8 cellular contexts compared by ENCODE assay signal in genomic region chr10:114103286-114103685, GRCh38. TPM values are rescaled to one million over a fixed set of nuclear protein-coding genes. Genes with fewer than 3 reads are reported as not detected.
A peak's percentile ranks its signal among the peaks of the same experiment; 100 is the strongest.
DNase-seq lines count a peak whose midpoint lies in the region; ATAC-seq and TF ChIP-seq lines count a peak whose summit lies in the region.

No MANE protein-coding gene starts in this region.

- no peak overlapping the region for H3K27ac ChIP-seq in DOHH2 (ENCODE audit: low read depth, low read length)
- H3K27ac ChIP-seq in uterus: no peak overlapping the region

- H3K4me3 ChIP-seq in DOHH2 (ENCODE audit: low read length) (no peak overlapping the region), HAP-1 (no peak overlapping the region), uterus (no peak overlapping the region)

- H3K4me1 ChIP-seq in DOHH2 (ENCODE audit: control insufficient read depth, low read length) (peaks cover 27% of the 10 kb centered on the region), HAP-1 (0 out of 2 replicates have a peak, but pooled peaks cover 2% of the 10 kb centered on the region), uterus (peaks cover 0 to 4% of the 10 kb centered on the region in 2 donors)

- H3K36me3 ChIP-seq in DOHH2 (ENCODE audit: control insufficient read depth, low read length) (no peaks in the 10 kb centered on the region), HAP-1 (replicated peaks) (no peaks in the 10 kb centered on the region), uterus (no peaks in the 10 kb centered on the region)

- H3K27me3 ChIP-seq in DOHH2 (ENCODE audit: control insufficient read depth, low read length) (peaks cover 18% of the 10 kb centered on the region), HAP-1 (ENCODE audit: low read depth) (peaks cover 12% of the 10 kb centered on the region), uterus (no peaks in the 10 kb centered on the region)

- H3K9me2 ChIP-seq in DOHH2 (replicated peaks; ENCODE audit: control insufficient read depth, low read length): no peaks in the 10 kb centered on the region

- in situ Hi-C loops in HAP-1 (cut with MboI; ENCODE audit: low sequenced_read_pairs): loop anchor here (5.0 kb wide), 2 partner anchors 306 to 396 kb away; no protein-coding TSS in a partner anchor
- in situ Hi-C loops in T47D (cut with HindIII; ENCODE audit: low pct_unique_long_range_greater_than_20kb, low sequenced_read_pairs): no loop called here

- DNase-seq in HAP-1 (ENCODE audit: low spot score in 2 of 2): peak; percentile 35 to 71
- DNase-seq in NCI-H345 treated with DMSO at 0.1 percent for 48 hours (lab: John Stamatoyannopoulos, UW; ENCODE audit: unreplicated experiment): peak; percentile 18
- DNase-seq in T47D (ENCODE audit: low read depth in 1 of 2, low spot score in 1 of 2): peak; percentile 45 to 71
- DNase-seq in left colon: no peak
- no peak for DNase-seq in uterus
- DNase-seq in GM19240 (ENCODE audit: insufficient read length, low spot score): no peak

- H3K9me3 ChIP-seq in DOHH2 (ENCODE audit: control insufficient read depth, insufficient read depth, low read length) (no peaks in the 10 kb centered on the region), HAP-1 (no peaks in the 10 kb centered on the region), uterus (no peaks in the 10 kb centered on the region)

- H4K20me1 ChIP-seq in DOHH2 (ENCODE audit: control insufficient read depth, insufficient read depth, low read depth, low read length): no peaks in the 10 kb centered on the region

- H3F3A ChIP-seq in DOHH2 (ENCODE audit: control insufficient read depth, insufficient read depth): no peaks in the 10 kb centered on the region

- no peak for TF ChIP-seq POLR2A in uterus (IDR thresholded peaks at IDR 0.05)

- TF ChIP-seq CTCF in DOHH2 (IDR thresholded peaks at IDR 0.05; ENCODE audit: low read depth, low read length, poor library complexity, severe bottlenecking) (peak; percentile 44), uterus (IDR thresholded peaks at IDR 0.05) (peak; percentile 23 to 65 (median 56))

- H3K79me2 ChIP-seq in DOHH2 (ENCODE audit: control insufficient read depth, low read length): no peaks in the 10 kb centered on the region

- intact Hi-C loops in left colon (cut with DNase I, micrococcal nuclease) (loop anchor here in 1 of 2 donors (2.0 to 5.0 kb wide), 2 partner anchors 304 to 396 kb away; no protein-coding TSS in a partner anchor), uterus (cut with DNase I; ENCODE audit: low total_unique reads) (loop anchor here (10.0 kb wide), 1 partner anchor 298 kb away; no protein-coding TSS in a partner anchor)

- H3K4me2 ChIP-seq in DOHH2 (ENCODE audit: low read length): no peak overlapping the region

- ATAC-seq in left colon (peak; percentile 80), HG03139 (IDR thresholded peaks at IDR 0.05; ENCODE audit: unreplicated experiment) (no peak)

RNA-seq across cellular contexts. Expression of gene ADRB1, which starts 59.6 kb away (rescaled TPM):
- total RNA-seq in left colon (1 to 10 TPM in 1 of 2 donors, under 1 TPM in 1; 0.73 to 1.6 TPM), uterus (under 1 TPM in 1 of 4 donors, not detected in 3; 0.18 TPM)

Comparison
In these comparisons a context has a peak if more than half of its experiments do, and no peak if none do; other contexts are left out.
1. DNase-seq: peak in HAP-1 (2 of 2), NCI-H345 treated with DMSO at 0.1 percent for 48 hours (single experiment) and T47D (2 of 2); none in left colon (0 of 2), uterus (0 of 2) and GM19240 (single experiment).